In genomic region chr6:35496036-35496850, GRCh38 we compare ENCODE assay signal across 1 cellular context.
TF ChIP-seq lines count a peak whose summit lies in the region.

No MANE protein-coding gene starts in this region.

TF ChIP-seq in HepG2, 621 proteins besides CTCF, POLR2A, EP300 and RAD21 (continued from another document and continues in another):
- TF ChIP-seq PHB2 (IDR thresholded peaks at IDR 0.05; ENCODE audit: partially characterized antibody) = no peak
- no peak for TF ChIP-seq SMARCC2 (IDR thresholded peaks at IDR 0.05)
- TF ChIP-seq ZNF331 (CRISPR knock-in tag; IDR thresholded peaks at IDR 0.05) = peak; percentile 30; the same call in 1 of the 2 replicates
- no peak for TF ChIP-seq ZMYM2 (CRISPR knock-in tag; IDR thresholded peaks at IDR 0.05)
- no peak for TF ChIP-seq ZNF609 (CRISPR knock-in tag; IDR thresholded peaks at IDR 0.05; ENCODE audit: borderline replicate concordance)
- TF ChIP-seq ZNF326 (CRISPR knock-in tag; IDR thresholded peaks at IDR 0.05; ENCODE audit: borderline replicate concordance) = no peak
- TF ChIP-seq NR2F6 (IDR thresholded peaks at IDR 0.05) = no peak
- no peak for TF ChIP-seq NR2F6 (CRISPR knock-in tag; IDR thresholded peaks at IDR 0.05)
- no peak; the same call in 1 of the 2 replicates for TF ChIP-seq MTF1 (CRISPR knock-in tag; IDR thresholded peaks at IDR 0.05)
- TF ChIP-seq ATF5 (CRISPR knock-in tag; IDR thresholded peaks at IDR 0.05; ENCODE audit: low read depth) = no peak; the same call in 1 of the 2 replicates
- peak; percentile 79 for TF ChIP-seq ZBED4 (CRISPR knock-in tag; IDR thresholded peaks at IDR 0.05; ENCODE audit: borderline replicate concordance)
- peak; percentile 57; the same call in 1 of the 2 replicates for TF ChIP-seq E2F1 (CRISPR knock-in tag; IDR thresholded peaks at IDR 0.05)
- no peak for TF ChIP-seq FOXO1 (CRISPR knock-in tag; IDR thresholded peaks at IDR 0.05)
- TF ChIP-seq JUNB (CRISPR knock-in tag; IDR thresholded peaks at IDR 0.05; ENCODE audit: borderline replicate concordance) = no peak
- TF ChIP-seq PPARG (CRISPR knock-in tag; conservative IDR thresholded peaks at IDR 0.05) = no peak
- TF ChIP-seq HNF4G (IDR thresholded peaks at IDR 0.05; ENCODE audit: borderline replicate concordance, low read depth, low read length) = peak; percentile 93
- TF ChIP-seq HNF4G (CRISPR knock-in tag; IDR thresholded peaks at IDR 0.05; ENCODE audit: borderline replicate concordance, low read depth) = peak; percentile 79
- TF ChIP-seq RXRB (CRISPR knock-in tag; IDR thresholded peaks at IDR 0.05; ENCODE audit: borderline replicate concordance) = no peak
- no peak for TF ChIP-seq ZNF660 (CRISPR knock-in tag; IDR thresholded peaks at IDR 0.05; ENCODE audit: borderline replicate concordance, low read depth)
- TF ChIP-seq GLI4 (CRISPR knock-in tag; IDR thresholded peaks at IDR 0.05; ENCODE audit: borderline replicate concordance) = peak; percentile 64; the same call in 1 of the 2 replicates
- no peak for TF ChIP-seq ATM (IDR thresholded peaks at IDR 0.05; ENCODE audit: borderline replicate concordance)
- TF ChIP-seq ISL2 (CRISPR knock-in tag; IDR thresholded peaks at IDR 0.05) = no peak
- peak; percentile 57 for TF ChIP-seq POLR2G (IDR thresholded peaks at IDR 0.05; ENCODE audit: low read depth, low read length)
- TF ChIP-seq ZNF335 (CRISPR knock-in tag; IDR thresholded peaks at IDR 0.05) = no peak
- no peak for TF ChIP-seq RNF219 (CRISPR knock-in tag; IDR thresholded peaks at IDR 0.05)
- 0 out of 2 replicates have a peak, but pooled peaks have one; percentile 47 for TF ChIP-seq ZNF230 (CRISPR knock-in tag; IDR thresholded peaks at IDR 0.05)
- TF ChIP-seq SP4 (CRISPR knock-in tag; IDR thresholded peaks at IDR 0.05) = no peak
- no peak for TF ChIP-seq ZBTB8A (CRISPR knock-in tag; IDR thresholded peaks at IDR 0.05; ENCODE audit: borderline replicate concordance, low read depth)
- no peak for TF ChIP-seq PRPF4 (IDR thresholded peaks at IDR 0.05; ENCODE audit: low read depth, low read length, poor library complexity, severe bottlenecking)
- TF ChIP-seq PHF5A (CRISPR knock-in tag; IDR thresholded peaks at IDR 0.05; ENCODE audit: low read depth, unreplicated experiment) = no peak
- no peak for TF ChIP-seq ZNF607 (CRISPR knock-in tag; IDR thresholded peaks at IDR 0.05; ENCODE audit: borderline replicate concordance)
- TF ChIP-seq ZNF639 (CRISPR knock-in tag; conservative IDR thresholded peaks at IDR 0.05) = no peak; the same call in 1 of the 2 replicates
- peak; percentile 57 for TF ChIP-seq ASH2L (IDR thresholded peaks at IDR 0.05; ENCODE audit: insufficient read length, low read depth, low read length)
- no peak for TF ChIP-seq ETV5 (CRISPR knock-in tag; IDR thresholded peaks at IDR 0.05; ENCODE audit: borderline replicate concordance)
- TF ChIP-seq SIX1 (CRISPR knock-in tag; IDR thresholded peaks at IDR 0.05; ENCODE audit: borderline replicate concordance) = no peak
- no peak for TF ChIP-seq HOXA7 (CRISPR knock-in tag; IDR thresholded peaks at IDR 0.05)
- TF ChIP-seq TCF7L2 (IDR thresholded peaks at IDR 0.05; ENCODE audit: low read depth, low read length) = no peak
- TF ChIP-seq PLSCR1 (CRISPR knock-in tag; IDR thresholded peaks at IDR 0.05; ENCODE audit: borderline replicate concordance) = no peak
- TF ChIP-seq NR3C1 (CRISPR knock-in tag; IDR thresholded peaks at IDR 0.05) = no peak
- peak; percentile 64; the same call in 1 of the 2 replicates for TF ChIP-seq ZNF543 (CRISPR knock-in tag; IDR thresholded peaks at IDR 0.05)
- no peak for TF ChIP-seq STAT6 (CRISPR knock-in tag; IDR thresholded peaks at IDR 0.05; ENCODE audit: borderline replicate concordance)
- no peak for TF ChIP-seq TBL1XR1 (IDR thresholded peaks at IDR 0.05; ENCODE audit: borderline replicate concordance, low read length, partially characterized antibody)
- no peak for TF ChIP-seq RCOR2 (CRISPR knock-in tag; IDR thresholded peaks at IDR 0.05)
- no peak for TF ChIP-seq TP53 (CRISPR knock-in tag; conservative IDR thresholded peaks at IDR 0.05)
- no peak for TF ChIP-seq NONO (IDR thresholded peaks at IDR 0.05)
- TF ChIP-seq NONO (CRISPR knock-in tag; conservative IDR thresholded peaks at IDR 0.05) = 0 out of 2 replicates have a peak, but pooled peaks have one; percentile 51
- TF ChIP-seq ZNF343 (CRISPR knock-in tag; IDR thresholded peaks at IDR 0.05) = 0 out of 2 replicates have a peak, but pooled peaks have one; percentile 67
- TF ChIP-seq CAMTA2 (CRISPR knock-in tag; IDR thresholded peaks at IDR 0.05; ENCODE audit: borderline replicate concordance) = no peak
- no peak for TF ChIP-seq ZNF317 (CRISPR knock-in tag; IDR thresholded peaks at IDR 0.05)
- no peak for TF ChIP-seq NFE2 (CRISPR knock-in tag; IDR thresholded peaks at IDR 0.05)
- TF ChIP-seq ZNF720 (CRISPR knock-in tag; IDR thresholded peaks at IDR 0.05) = no peak
- peak; percentile 75 for TF ChIP-seq ZNF121 (CRISPR knock-in tag; IDR thresholded peaks at IDR 0.05)
- no peak for TF ChIP-seq ZNF124 (CRISPR knock-in tag; IDR thresholded peaks at IDR 0.05)
